In genomic region chr6:154249499-154250298, GRCh38 we compare ENCODE assay signal across 8 cellular contexts.
DNase-seq lines count a peak whose midpoint lies in the region; ATAC-seq and TF ChIP-seq lines count a peak whose summit lies in the region.

No MANE protein-coding gene starts in this region.

- H3K9me3 Mint-ChIP-seq in activated CD4-positive, alpha-beta T cell treated with anti-CD3 and anti-CD28 coated beads for 36 hours (ENCODE audit: low read depth) = peaks cover 7% of the 10 kb centered on the region
- H3K9me3 Mint-ChIP-seq in osteocyte (ENCODE audit: unreplicated experiment) (peaks cover 2% of the 10 kb centered on the region), endodermal cell (peaks cover 3% of the 10 kb centered on the region)

- no peak overlapping the region for H3K9ac ChIP-seq in endodermal cell (ENCODE audit: extremely low read depth, low read length, poor library complexity, severe bottlenecking)
- no peak overlapping the region for H3K9ac ChIP-seq in SK-N-SH

- H3K9me2 ChIP-seq in SK-N-SH = no peaks in the 10 kb centered on the region

- no peaks in the 10 kb centered on the region for H3F3A ChIP-seq in SK-N-SH (replicated peaks; ENCODE audit: insufficient read depth)

- peak; percentile 53 for DNase-seq in activated CD4-positive, alpha-beta T cell treated with anti-CD3 and anti-CD28 coated beads for 36 hours
- no peak for DNase-seq in activated CD4-positive, alpha-beta T cell treated with anti-CD3 and anti-CD28 coated beads, Interleukin-2, amount 50 U/mL, for 1 hour
- peak; percentile 10 for DNase-seq in T-helper 9 cell
- no peak for DNase-seq in spleen
- no peak for DNase-seq in osteocyte (ENCODE audit: extremely low spot score, unreplicated experiment)
- DNase-seq in endodermal cell = no peak
- no peak for DNase-seq in SK-N-SH

- peak overlapping the region; percentile 49 to 89 (median 78) for H3K27ac ChIP-seq in spleen
- no peak overlapping the region for H3K27ac ChIP-seq in endodermal cell (ENCODE audit: low read depth, low read length)
- no peak overlapping the region for H3K27ac ChIP-seq in SK-N-SH (ENCODE audit: low read depth in 2 of 2, low read length in 1 of 2)

- 34 to 52% (median 47%) methylated on average over 8 of the region's 8 CpGs for WGBS in spleen, 5 donors
- 92 to 100% methylated on average over 3 to 8 of the region's 8 CpGs for WGBS in endodermal cell (ENCODE audit: insufficient coverage in 1 of 2, insufficient read length in 1 of 2), 2 experiments
- 75% methylated on average over 8 of the region's 8 CpGs for WGBS in SK-N-SH (ENCODE audit: low lambda C conversion rate)

- TF ChIP-seq CTCF in spleen (IDR thresholded peaks at IDR 0.05 in 8 of 11, conservative IDR thresholded peaks at IDR 0.05 in 3 of 11) (no peak), osteocyte (IDR thresholded peaks at IDR 0.05) (no peak), endodermal cell (conservative IDR thresholded peaks at IDR 0.05) (no peak), SK-N-SH (IDR thresholded peaks at IDR 0.05) (no peak)

- peaks cover 6% of the 10 kb centered on the region for H3K27me3 Mint-ChIP-seq in activated CD4-positive, alpha-beta T cell treated with anti-CD3 and anti-CD28 coated beads for 36 hours
- H3K27me3 Mint-ChIP-seq in osteocyte (ENCODE audit: unreplicated experiment) = peaks cover 5% of the 10 kb centered on the region
- no peaks in the 10 kb centered on the region for H3K27me3 Mint-ChIP-seq in endodermal cell (ENCODE audit: insufficient read depth)

- H3K36me3 Mint-ChIP-seq in activated CD4-positive, alpha-beta T cell treated with anti-CD3 and anti-CD28 coated beads for 36 hours (ENCODE audit: low read depth) = peaks cover 10% of the 10 kb centered on the region
- H3K36me3 Mint-ChIP-seq in osteocyte (ENCODE audit: unreplicated experiment) (no peaks in the 10 kb centered on the region), endodermal cell (ENCODE audit: low read depth) (no peaks in the 10 kb centered on the region)

- TF ChIP-seq RAD21 in SK-N-SH (IDR thresholded peaks at IDR 0.05; ENCODE audit: low read length) = no peak

- no peak overlapping the region for H3K4me2 ChIP-seq in SK-N-SH

- no peak overlapping the region for H2AFZ ChIP-seq in SK-N-SH (ENCODE audit: low read depth)

- CTCF ChIA-PET in activated CD4-positive, alpha-beta T cell treated with anti-CD3 and anti-CD28 coated beads for 36 hours (lab: Charles Lee) = interaction anchor here (0.6 to 5.6 kb wide), 3 partner anchors 17 to 90 kb away, joined by 3 to 36 read pairs (median 12); no protein-coding TSS in a partner anchor
- CTCF ChIA-PET in SK-N-SH (lab: Yijun Ruan, JAX) = interaction anchor here (1.9 kb wide), 1 partner anchor 28 kb away, joined by 6 read pairs; no protein-coding TSS in a partner anchor

- H3K4me1 ChIP-seq in spleen = peaks cover 8 to 89% (median 41%) of the 10 kb centered on the region in 6 donors
- H3K4me1 ChIP-seq in endodermal cell (ENCODE audit: control insufficient read depth, insufficient read depth, low read length) = peaks cover 9% of the 10 kb centered on the region
- H3K4me1 ChIP-seq in SK-N-SH (ENCODE audit: control insufficient read depth in 1 of 2, insufficient read depth in 2 of 2, low read depth in 1 of 2, low read length in 1 of 2) = no peaks in the 10 kb centered on the region

- no peak for TF ChIP-seq POLR2A in spleen (IDR thresholded peaks at IDR 0.05)

- H4K20me1 ChIP-seq in SK-N-SH (ENCODE audit: insufficient read depth) = no peaks in the 10 kb centered on the region

- H3K36me3 ChIP-seq in spleen (no peaks in the 10 kb centered on the region), endodermal cell (ENCODE audit: control insufficient read depth, insufficient read depth, low read length) (no peaks in the 10 kb centered on the region), SK-N-SH (replicated peaks in 1 of 2; ENCODE audit: control insufficient read depth in 1 of 2, insufficient read depth in 2 of 2, low read length in 1 of 2) (no peaks in the 10 kb centered on the region)

- H3K27ac Mint-ChIP-seq in activated CD4-positive, alpha-beta T cell treated with anti-CD3 and anti-CD28 coated beads for 36 hours = peak overlapping the region; percentile 89
- no peak overlapping the region for H3K27ac Mint-ChIP-seq in osteocyte (ENCODE audit: unreplicated experiment)
- H3K27ac Mint-ChIP-seq in endodermal cell = no peak overlapping the region

- intact Hi-C loops in activated CD4-positive, alpha-beta T cell treated with anti-CD3 and anti-CD28 coated beads for 36 hours (cut with DNase I, micrococcal nuclease) = loop anchor here (1.0 to 10.0 kb wide), 12 partner anchors 8 to 1267 kb away; partner anchors contain the start of genes FBXO5 (in 1 of the 2), MTRF1L (in 1 of the 2) and TFB1M (in 1 of the 2)
- intact Hi-C loops in spleen (cut with DNase I; ENCODE audit: low total_unique reads) = no loop called here

- H3K4me1 Mint-ChIP-seq in activated CD4-positive, alpha-beta T cell treated with anti-CD3 and anti-CD28 coated beads for 36 hours = peaks cover 70% of the 10 kb centered on the region
- H3K4me1 Mint-ChIP-seq in osteocyte (ENCODE audit: unreplicated experiment) (peaks cover 21% of the 10 kb centered on the region), endodermal cell (peaks cover 36% of the 10 kb centered on the region)

- POLR2A ChIA-PET in activated CD4-positive, alpha-beta T cell treated with anti-CD3 and anti-CD28 coated beads for 36 hours (lab: Charles Lee) = no interaction called here
- POLR2A ChIA-PET in SK-N-SH (lab: Yijun Ruan, JAX) = no interaction called here

- H3K9me3 ChIP-seq in spleen (peaks cover 0 to 3% (median under 1%) of the 10 kb centered on the region in 8 donors), endodermal cell (ENCODE audit: control insufficient read depth, low read length) (no peaks in the 10 kb centered on the region), SK-N-SH (no peaks in the 10 kb centered on the region)

- TF ChIP-seq EP300 in SK-N-SH (IDR thresholded peaks at IDR 0.05; ENCODE audit: borderline replicate concordance in 1 of 2, low read depth in 1 of 2, low read length in 1 of 2) = no peak

- H3K79me2 ChIP-seq in SK-N-SH (ENCODE audit: insufficient read depth) = no peaks in the 10 kb centered on the region

- peak overlapping the region; percentile 62 for H3K4me3 Mint-ChIP-seq in activated CD4-positive, alpha-beta T cell treated with anti-CD3 and anti-CD28 coated beads for 36 hours
- H3K4me3 Mint-ChIP-seq in osteocyte (ENCODE audit: unreplicated experiment) (no peak overlapping the region), endodermal cell (no peak overlapping the region)

- ATAC-seq in activated CD4-positive, alpha-beta T cell treated with anti-CD3 and anti-CD28 coated beads for 36 hours = peak; percentile 55
- ATAC-seq in HG02970 (IDR thresholded peaks at IDR 0.05; ENCODE audit: low FRiP score, unreplicated experiment) = peak; percentile 77

- H3K4me3 ChIP-seq in spleen (peak overlapping the region in 1 of 8 donors; percentile 23), endodermal cell (ENCODE audit: low read length) (no peak overlapping the region), SK-N-SH (ENCODE audit: low read depth in 2 of 2, low read length in 1 of 2) (no peak overlapping the region)

- no peaks in the 10 kb centered on the region for H3K27me3 ChIP-seq in spleen (replicated peaks in 1 of 7)
- H3K27me3 ChIP-seq in endodermal cell (ENCODE audit: control insufficient read depth, insufficient read depth, low read length, poor library complexity, severe bottlenecking) = no peaks in the 10 kb centered on the region
- H3K27me3 ChIP-seq in SK-N-SH (ENCODE audit: insufficient read depth) = no peaks in the 10 kb centered on the region

TF ChIP-seq in SK-N-SH, 30 proteins besides CTCF, POLR2A, EP300 and RAD21:
- TF ChIP-seq ELF1 (IDR thresholded peaks at IDR 0.05) = no peak

Comparison
In these comparisons a context has a peak if more than half of its experiments do, and no peak if none do; other contexts are left out.
1. DNase-seq: peak in activated CD4-positive, alpha-beta T cell treated with anti-CD3 and anti-CD28 coated beads for 36 hours (single experiment) and T-helper 9 cell (single experiment); none in activated CD4-positive, alpha-beta T cell treated with anti-CD3 and anti-CD28 coated beads, Interleukin-2, amount 50 U/mL, for 1 hour (single experiment), spleen (single experiment), osteocyte (single experiment), endodermal cell (single experiment) and SK-N-SH (single experiment).
2. H3K27ac ChIP-seq: peak in spleen (8 of 8); none in endodermal cell (single experiment) and SK-N-SH (0 of 2).